ENCODE assay signal across 10 cellular contexts in the genomic region with DNA sequence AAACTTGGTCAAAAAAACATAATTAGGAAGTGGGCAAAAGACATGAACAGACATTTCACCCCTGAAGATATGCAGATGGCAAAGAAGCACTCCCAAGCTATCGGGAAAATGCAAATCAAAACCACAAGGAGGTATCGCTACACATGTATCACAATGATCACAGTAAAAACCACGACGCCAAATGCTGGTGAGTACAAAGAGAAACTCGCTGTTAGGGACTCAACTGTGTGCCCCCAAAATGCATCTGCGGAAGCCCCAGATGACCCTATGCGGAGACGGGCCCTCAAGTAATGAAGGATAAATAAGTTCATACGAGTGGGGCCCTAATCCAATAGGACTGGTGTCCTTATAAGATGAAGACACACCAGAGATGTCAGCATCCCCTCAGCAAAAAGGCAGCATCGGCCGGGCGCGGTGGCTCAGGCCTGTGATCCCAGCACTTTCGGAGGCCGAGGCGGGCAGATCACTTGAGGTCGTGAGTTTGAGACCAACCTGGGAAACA. TPM values are rescaled to one million over a fixed set of nuclear protein-coding genes. Genes with fewer than 3 reads are reported as not detected.
DNase-seq lines count a peak whose midpoint lies in the region; ATAC-seq and TF ChIP-seq lines count a peak whose summit lies in the region.
"Had no signal": no experiment of that assay in that cellular context is flagged by ENCODE, and none has a peak within 500 bp of the region (broad histone marks: within the 10 kb centered on the region; RNA-seq: fewer than 3 reads in every experiment).

No MANE protein-coding gene starts in this region.

- no peak overlapping the region for H3K27ac ChIP-seq in CD4-positive, alpha-beta T cell (ENCODE audit: low read depth, low read length)
- H3K27ac ChIP-seq: KMS-11, prostate gland had no signal

- peak overlapping the region; percentile 61 for H3K4me2 ChIP-seq in Loucy (ENCODE audit: low read depth, low read length, poor library complexity, severe bottlenecking)
- H3K4me2 ChIP-seq: KMS-11 had no signal

- no peaks in the 10 kb centered on the region for H3K36me3 ChIP-seq in Loucy (ENCODE audit: insufficient read depth, low read length)
- H3K36me3 ChIP-seq: prostate gland had no signal

- ATAC-seq in CD4-positive, alpha-beta T cell (ENCODE audit: poor library complexity): no peak
- peak; percentile 44 for ATAC-seq in GM19023 (IDR thresholded peaks at IDR 0.05; ENCODE audit: unreplicated experiment)
- no peak for ATAC-seq in GM18868 (IDR thresholded peaks at IDR 0.05; ENCODE audit: unreplicated experiment)

- peak overlapping the region; percentile 24 for H3K4me3 ChIP-seq in Loucy (ENCODE audit: low read length, poor library complexity, severe bottlenecking)
- H3K4me3 ChIP-seq: prostate gland had no signal

- H3K36me3 Mint-ChIP-seq in CD4-positive, alpha-beta T cell (ENCODE audit: low read depth): peaks cover 27% of the 10 kb centered on the region

- intact Hi-C loops in CD4-positive, alpha-beta T cell (cut with DNase I, micrococcal nuclease): no loop called here

- peaks cover 93% of the 10 kb centered on the region for H3K79me2 ChIP-seq in Loucy (ENCODE audit: insufficient read depth, low read length)

- POLR2A ChIA-PET in CD4-positive, alpha-beta T cell (lab: Charles Lee): interaction anchor here (1.0 kb wide), 1 partner anchor 10 kb away, joined by 4 read pairs; the partner anchor contains the start of genes GAK and TMEM175

- H3K9ac ChIP-seq in Loucy (ENCODE audit: low read depth, low read length, poor library complexity, severe bottlenecking): peak overlapping the region; percentile 20
- H3K9ac ChIP-seq: KMS-11 had no signal

- peaks cover 4% of the 10 kb centered on the region for H3K9me3 Mint-ChIP-seq in CD4-positive, alpha-beta T cell

- H3K4me1 ChIP-seq in Loucy (ENCODE audit: insufficient read depth, low read length, poor library complexity, severe bottlenecking): peaks cover 42% of the 10 kb centered on the region
- H3K4me1 ChIP-seq: prostate gland had no signal

- peaks cover 39% of the 10 kb centered on the region for H4K20me1 ChIP-seq in Loucy (ENCODE audit: insufficient read depth, low read length, poor library complexity, severe bottlenecking)

- H3K9me3 ChIP-seq in CD4-positive, alpha-beta T cell (ENCODE audit: control insufficient read depth, low read length): no peaks in the 10 kb centered on the region
- no peaks in the 10 kb centered on the region for H3K9me3 ChIP-seq in Loucy (ENCODE audit: insufficient read depth, low read depth, low read length)
- H3K9me3 ChIP-seq: prostate gland had no signal

- no peak for TF ChIP-seq CTCF in CD4-positive, alpha-beta T cell (IDR thresholded peaks at IDR 0.05)
- TF ChIP-seq CTCF in Loucy (conservative IDR thresholded peaks at IDR 0.05; ENCODE audit: low read length): no peak

- H3K9me2 ChIP-seq in Loucy (replicated peaks; ENCODE audit: low read depth, low read length): no peaks in the 10 kb centered on the region

- no peaks in the 10 kb centered on the region for H3K27me3 Mint-ChIP-seq in CD4-positive, alpha-beta T cell

- H3K4me1 Mint-ChIP-seq in CD4-positive, alpha-beta T cell (ENCODE audit: low read depth): peaks cover 70% of the 10 kb centered on the region

- no peak for DNase-seq in CD4-positive, alpha-beta T cell
- DNase-seq in islet precursor cell (peak; percentile 22), dedifferentiated amniotic fluid mesenchymal stem cell (ENCODE audit: extremely low spot score) (no peak), HCEC 1CT (no peak), SIG-M5 (lab: John Stamatoyannopoulos, UW) (no peak)

- no peaks in the 10 kb centered on the region for H3F3A ChIP-seq in Loucy (ENCODE audit: low read depth)

- no peak overlapping the region for H3K4me3 Mint-ChIP-seq in CD4-positive, alpha-beta T cell

- CTCF ChIA-PET in CD4-positive, alpha-beta T cell (lab: Charles Lee): interaction anchor here (0.9 kb wide), 1 partner anchor 11 kb away, joined by 3 read pairs; no protein-coding TSS in a partner anchor

- no peaks in the 10 kb centered on the region for H3K27me3 ChIP-seq in CD4-positive, alpha-beta T cell (ENCODE audit: control insufficient read depth, insufficient read depth, low read length)
- H3K27me3 ChIP-seq in Loucy (ENCODE audit: insufficient read depth, low read length, poor library complexity, severe bottlenecking): no peaks in the 10 kb centered on the region

- peak overlapping the region; percentile 63 for H3K27ac Mint-ChIP-seq in CD4-positive, alpha-beta T cell

- no peak overlapping the region for H2AFZ ChIP-seq in Loucy (ENCODE audit: low read length)

RNA-seq across cellular contexts. Expression of gene GAK, which starts 10.2 kb away (rescaled TPM):
- total RNA-seq in CD4-positive, alpha-beta T cell: 100 to 1,000 TPM; 130 to 131 TPM

RNA-seq across cellular contexts. Expression of gene TMEM175, which starts 10.4 kb away (rescaled TPM):
- total RNA-seq in CD4-positive, alpha-beta T cell: 10 to 100 TPM; 51.3 to 57.7 TPM

RNA-seq across cellular contexts. Expression of gene DGKQ, which starts 51.5 kb away (rescaled TPM):
- 10 to 100 TPM; 17.6 to 19.2 TPM for total RNA-seq in CD4-positive, alpha-beta T cell
